In the genomic region with DNA sequence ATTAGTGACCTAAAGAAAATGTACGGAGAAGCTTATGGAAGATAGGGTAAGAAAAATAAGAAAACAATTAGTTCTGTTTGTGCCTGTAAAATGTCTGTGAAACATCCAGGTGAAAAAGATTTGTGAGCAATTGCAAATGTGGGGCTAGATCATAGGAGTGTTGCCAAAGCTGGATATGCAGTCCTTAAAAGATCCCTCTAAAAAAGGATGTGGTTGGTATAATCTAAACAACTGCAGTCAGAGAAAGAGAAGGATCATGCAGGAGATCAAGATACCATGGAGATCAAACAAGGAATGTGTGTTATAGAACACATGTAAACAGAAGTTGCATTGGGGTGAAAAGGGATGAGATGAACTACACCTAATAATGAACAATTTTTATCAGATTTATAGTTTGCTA, we compare ENCODE assay signal across 24 cellular contexts.
DNase-seq lines count a peak whose midpoint lies in the region; ATAC-seq, FAIRE-seq and TF ChIP-seq lines count a peak whose summit lies in the region.
"Had no signal": no experiment of that assay in that cellular context is flagged by ENCODE, and none has a peak within 500 bp of the region (broad histone marks: within the 10 kb centered on the region; RNA-seq: fewer than 3 reads in every experiment).

No MANE protein-coding gene starts in this region.

- ATAC-seq in IMR-90 (ENCODE audit: low read depth), result peak; percentile 56; the same call in 1 of the 2 replicates
- ATAC-seq in WTC11, result no peak
- ATAC-seq: HCT116, Panc1 had no signal

- no peak overlapping the region for H3K27ac Mint-ChIP-seq in WTC11
- H3K27ac Mint-ChIP-seq: CD4-positive, CD25-positive, alpha-beta regulatory T cell; IgD-negative memory B cell had no signal

- CTCF ChIA-PET in IMR-90 (lab: Yijun Ruan, JAX), result interaction anchor here (0.6 to 1.1 kb wide), 2 partner anchors 10 to 531 kb away, joined by 3 to 6 read pairs; no protein-coding TSS in a partner anchor
- CTCF ChIA-PET in WTC11 (lab: Charles Lee), result no interaction called here

- no peak for DNase-seq in GM19239 (ENCODE audit: insufficient read length, low spot score)
- DNase-seq in IMR-90, result peak; percentile 40
- peak; percentile 29 for DNase-seq in choroid plexus epithelial cell (ENCODE audit: low read depth)
- DNase-seq in smooth muscle cell (lab: John Stamatoyannopoulos, UW; ENCODE audit: unreplicated experiment), result no peak
- no peak for DNase-seq in AG08396 (ENCODE audit: low spot score)
- no peak for DNase-seq in amygdala (lab: John Stamatoyannopoulos, UW)
- DNase-seq in WTC11 (ENCODE audit: low spot score), result no peak
- DNase-seq: CD4-positive, CD25-positive, alpha-beta regulatory T cell; DMS153; GOT3; NCI-H1048; NCI-H1417; NCI-H1694; NCI-H2029 treated with DMSO at 0.1 percent for 48 hours; NCI-H2227 treated with DMSO at 0.1 percent for 48 hours; NCI-H510A; NCI-H69; SHP77 treated with DMSO at 0.1 percent for 48 hours had no signal

- H3K36me3 ChIP-seq in IMR-90 (ENCODE audit: control insufficient read depth, insufficient read depth, low read length) (no peaks in the 10 kb centered on the region), smooth muscle cell (ENCODE audit: low read depth) (no peaks in the 10 kb centered on the region)
- H3K36me3 ChIP-seq: BLaER1 had no signal

- no peak overlapping the region for H4K8ac ChIP-seq in IMR-90 (ENCODE audit: low read depth in 2 of 2, low read length in 2 of 2)

- no peak overlapping the region for H2BK5ac ChIP-seq in IMR-90 (ENCODE audit: low read depth, low read length, poor library complexity, severe bottlenecking)

- dilution Hi-C loops in IMR-90 (cut with HindIII; ENCODE audit: low sequenced_read_pairs, unreplicated experiment), result no loop called here

- H3K4me3 Mint-ChIP-seq in WTC11, result no peak overlapping the region
- H3K4me3 Mint-ChIP-seq: CD4-positive, CD25-positive, alpha-beta regulatory T cell; IgD-negative memory B cell had no signal

- no peak overlapping the region for H3K23ac ChIP-seq in IMR-90 (ENCODE audit: low read depth, low read length)

- H3K56ac ChIP-seq in IMR-90 (ENCODE audit: extremely low read depth, insufficient read depth, low read length), result no peak overlapping the region

- H3K4ac ChIP-seq in IMR-90 (ENCODE audit: low read depth, low read length), result no peak overlapping the region

- H2BK20ac ChIP-seq in IMR-90 (ENCODE audit: low read depth, low read length), result no peak overlapping the region

- TF ChIP-seq POLR2A in IMR-90 (IDR thresholded peaks at IDR 0.05; ENCODE audit: low read depth, low read length), result no peak

- H3K27me3 Mint-ChIP-seq in WTC11 (ENCODE audit: low read depth), result no peaks in the 10 kb centered on the region
- H3K27me3 Mint-ChIP-seq: CD4-positive, CD25-positive, alpha-beta regulatory T cell; IgD-negative memory B cell had no signal

- H3K79me1 ChIP-seq in IMR-90 (ENCODE audit: low read depth in 1 of 2, low read length in 2 of 2), result peaks cover 20 to 52% of the 10 kb centered on the region in 2 experiments

- H3K4me1 Mint-ChIP-seq in WTC11, result no peaks in the 10 kb centered on the region
- H3K4me1 Mint-ChIP-seq: CD4-positive, CD25-positive, alpha-beta regulatory T cell had no signal

- FAIRE-seq in GM19239 (lab: Jason Lieb, UNC), result peak; percentile 18
- FAIRE-seq: G401.6 had no signal

- no peak overlapping the region for H2BK120ac ChIP-seq in IMR-90 (ENCODE audit: low read depth, low read length)

- peaks cover 7% of the 10 kb centered on the region for H3K36me3 Mint-ChIP-seq in WTC11

- POLR2A ChIA-PET in IMR-90 (lab: Charles Lee; ENCODE audit: unreplicated experiment), result no interaction called here
- POLR2A ChIA-PET in WTC11 (lab: Charles Lee), result no interaction called here

- H3K4me2 ChIP-seq in IMR-90 (ENCODE audit: low read depth, low read length) (peak overlapping the region; percentile 31; the same call in 1 of the 2 replicates), smooth muscle cell (no peak overlapping the region)
- H3K4me2 ChIP-seq: BLaER1, KMS-11 had no signal

- H3K27ac ChIP-seq in IMR-90 (ENCODE audit: insufficient read depth, low read length) (no peak overlapping the region), smooth muscle cell (ENCODE audit: low read depth) (peak overlapping the region; percentile 33)
- H3K27ac ChIP-seq: BLaER1, KMS-11 had no signal

- TF ChIP-seq CTCF in IMR-90 (conservative IDR thresholded peaks at IDR 0.05; ENCODE audit: low read depth, low read length), result no peak
- TF ChIP-seq CTCF in choroid plexus epithelial cell (conservative IDR thresholded peaks at IDR 0.05; ENCODE audit: low read depth, low read length), result no peak
- TF ChIP-seq CTCF in smooth muscle cell (IDR thresholded peaks at IDR 0.05; ENCODE audit: borderline replicate concordance, insufficient read depth, poor library complexity, severe bottlenecking), result no peak
- TF ChIP-seq CTCF in WTC11 (IDR thresholded peaks at IDR 0.05), result no peak

- no peaks in the 10 kb centered on the region for H3K27me3 ChIP-seq in IMR-90 (ENCODE audit: control insufficient read depth, insufficient read depth, low read length)
- no peaks in the 10 kb centered on the region for H3K27me3 ChIP-seq in smooth muscle cell (ENCODE audit: low read depth)
- H3K27me3 ChIP-seq: BLaER1 had no signal

- peaks cover 99% of the 10 kb centered on the region for H3K79me2 ChIP-seq in smooth muscle cell (ENCODE audit: low read depth)

- intact Hi-C loops in IMR-90 (cut with micrococcal nuclease), result no loop called here

- H4K91ac ChIP-seq in IMR-90 (ENCODE audit: insufficient read depth, low read depth, low read length), result no peak overlapping the region

- peaks cover 4% of the 10 kb centered on the region for H3F3A ChIP-seq in smooth muscle cell (ENCODE audit: low read depth)

- H3K9me3 Mint-ChIP-seq in WTC11, result peaks cover 13% of the 10 kb centered on the region

- TF ChIP-seq RAD21 in IMR-90 (IDR thresholded peaks at IDR 0.05; ENCODE audit: low read length), result no peak

- no peak overlapping the region for H4K5ac ChIP-seq in IMR-90 (ENCODE audit: low read depth, low read length)

- no peak overlapping the region for H2AFZ ChIP-seq in IMR-90 (replicated peaks; ENCODE audit: low read length, poor library complexity)
- no peak overlapping the region for H2AFZ ChIP-seq in smooth muscle cell (ENCODE audit: low read depth)

- H3K18ac ChIP-seq in IMR-90 (ENCODE audit: low read depth, low read length), result no peak overlapping the region

- no TSS peak for BruUV-seq in IMR-90 (replicated peaks; lab: Mats Ljungman, UMichigan)

- H3K4me3 ChIP-seq in IMR-90 (ENCODE audit: insufficient read depth, low read depth, low read length) (no peak overlapping the region), choroid plexus epithelial cell (ENCODE audit: low read depth, low read length) (no peak overlapping the region), smooth muscle cell (no peak overlapping the region)
- H3K4me3 ChIP-seq: BLaER1 had no signal

- no peak overlapping the region for H3K14ac ChIP-seq in IMR-90 (replicated peaks; ENCODE audit: low read depth, low read length)

- H3K4me1 ChIP-seq in IMR-90 (ENCODE audit: control insufficient read depth, insufficient read depth, low read length) (no peaks in the 10 kb centered on the region; the same call in 1 of the 2 replicates), smooth muscle cell (ENCODE audit: low read depth) (peaks cover 23% of the 10 kb centered on the region)
- H3K4me1 ChIP-seq: BLaER1 had no signal

- no peaks in the 10 kb centered on the region; the same call in 1 of the 2 replicates for H4K20me1 ChIP-seq in IMR-90 (ENCODE audit: insufficient read depth, low read length)
- no peaks in the 10 kb centered on the region for H4K20me1 ChIP-seq in smooth muscle cell (ENCODE audit: low read depth)
- H4K20me1 ChIP-seq: BLaER1 had no signal

- H3K9ac ChIP-seq in IMR-90 (ENCODE audit: low read depth, low read length) (no peak overlapping the region), smooth muscle cell (ENCODE audit: low read depth) (no peak overlapping the region)
- H3K9ac ChIP-seq: BLaER1, KMS-11 had no signal

- in situ Hi-C loops in IMR-90 (cut with MboI; ENCODE audit: low sequenced_read_pairs), result no loop called here

- H3K9me3 ChIP-seq in IMR-90 (ENCODE audit: control insufficient read depth, insufficient read depth, low read length) (0 out of 2 replicates have a peak, but pooled peaks cover 2% of the 10 kb centered on the region), smooth muscle cell (replicated peaks; ENCODE audit: low read depth) (no peaks in the 10 kb centered on the region)
- H3K9me3 ChIP-seq: BLaER1 had no signal

- peaks cover 3% of the 10 kb centered on the region; the same call in 1 of the 2 replicates for H3K9me1 ChIP-seq in IMR-90 (ENCODE audit: insufficient read depth, low read length)

- H2BK15ac ChIP-seq in IMR-90 (ENCODE audit: low read depth, low read length), result no peak overlapping the region

- WGBS in IMR-90 (ENCODE audit: extremely low coverage in 2 of 2, insufficient read length in 1 of 2), 2 experiments, result no CpG with 5 or more reads among the region's 1 CpG
- 52% methylated on average over 1 of the region's 1 CpG for WGBS in smooth muscle cell (ENCODE audit: low lambda C conversion rate)

- no peak overlapping the region for H2AK9ac ChIP-seq in IMR-90 (replicated peaks; ENCODE audit: low read depth, low read length, poor library complexity)

- H2AK5ac ChIP-seq in IMR-90 (ENCODE audit: low read depth, low read length), result no peak overlapping the region

TF ChIP-seq in IMR-90, 13 proteins besides CTCF, POLR2A, EP300 and RAD21 (continues in another document):
- no peak for TF ChIP-seq MXI1 (IDR thresholded peaks at IDR 0.05; ENCODE audit: borderline replicate concordance, low read depth, low read length)
- TF ChIP-seq RFX5 (IDR thresholded peaks at IDR 0.05; ENCODE audit: low read depth, low read length), result no peak
- TF ChIP-seq FOS (IDR thresholded peaks at IDR 0.05; ENCODE audit: low read depth, low read length), result no peak
- TF ChIP-seq NFE2L2 (IDR thresholded peaks at IDR 0.05; ENCODE audit: low read depth, low read length), result no peak
- TF ChIP-seq MAZ (IDR thresholded peaks at IDR 0.05; ENCODE audit: borderline replicate concordance, low read depth, low read length), result no peak

TF ChIP-seq in WTC11, 78 proteins besides CTCF, POLR2A, EP300 and RAD21 (continues in another document):
- TF ChIP-seq JUN (CRISPR knock-in tag; IDR thresholded peaks at IDR 0.05) (no peak), ESRRA (CRISPR knock-in tag; IDR thresholded peaks at IDR 0.05; ENCODE audit: borderline replicate concordance) (no peak), OVOL2 (CRISPR knock-in tag; IDR thresholded peaks at IDR 0.05; ENCODE audit: borderline replicate concordance) (no peak), MYBL2 (CRISPR knock-in tag; IDR thresholded peaks at IDR 0.05) (no peak), ETV6 (CRISPR knock-in tag; IDR thresholded peaks at IDR 0.05) (no peak), TCF7 (CRISPR knock-in tag; IDR thresholded peaks at IDR 0.05; ENCODE audit: low read depth) (no peak), NR1H2 (CRISPR knock-in tag; IDR thresholded peaks at IDR 0.05) (no peak), PRRX2 (CRISPR knock-in tag; IDR thresholded peaks at IDR 0.05) (no peak)
- TF ChIP-seq, protein P1, sequence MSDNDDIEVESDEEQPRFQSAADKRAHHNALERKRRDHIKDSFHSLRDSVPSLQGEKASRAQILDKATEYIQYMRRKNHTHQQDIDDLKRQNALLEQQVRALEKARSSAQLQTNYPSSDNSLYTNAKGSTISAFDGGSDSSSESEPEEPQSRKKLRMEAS (CRISPR knock-in tag; IDR thresholded peaks at IDR 0.05), result no peak

Comparison
In these comparisons a context has a peak if more than half of its experiments do, and no peak if none do; other contexts are left out.
1. DNase-seq: peak in IMR-90 (single experiment) and choroid plexus epithelial cell (single experiment); none in GM19239 (single experiment), smooth muscle cell (single experiment), AG08396 (single experiment), amygdala (0 of 56) and WTC11 (single experiment).